ENCODE assay signal across 8 cellular contexts in the genomic region with DNA sequence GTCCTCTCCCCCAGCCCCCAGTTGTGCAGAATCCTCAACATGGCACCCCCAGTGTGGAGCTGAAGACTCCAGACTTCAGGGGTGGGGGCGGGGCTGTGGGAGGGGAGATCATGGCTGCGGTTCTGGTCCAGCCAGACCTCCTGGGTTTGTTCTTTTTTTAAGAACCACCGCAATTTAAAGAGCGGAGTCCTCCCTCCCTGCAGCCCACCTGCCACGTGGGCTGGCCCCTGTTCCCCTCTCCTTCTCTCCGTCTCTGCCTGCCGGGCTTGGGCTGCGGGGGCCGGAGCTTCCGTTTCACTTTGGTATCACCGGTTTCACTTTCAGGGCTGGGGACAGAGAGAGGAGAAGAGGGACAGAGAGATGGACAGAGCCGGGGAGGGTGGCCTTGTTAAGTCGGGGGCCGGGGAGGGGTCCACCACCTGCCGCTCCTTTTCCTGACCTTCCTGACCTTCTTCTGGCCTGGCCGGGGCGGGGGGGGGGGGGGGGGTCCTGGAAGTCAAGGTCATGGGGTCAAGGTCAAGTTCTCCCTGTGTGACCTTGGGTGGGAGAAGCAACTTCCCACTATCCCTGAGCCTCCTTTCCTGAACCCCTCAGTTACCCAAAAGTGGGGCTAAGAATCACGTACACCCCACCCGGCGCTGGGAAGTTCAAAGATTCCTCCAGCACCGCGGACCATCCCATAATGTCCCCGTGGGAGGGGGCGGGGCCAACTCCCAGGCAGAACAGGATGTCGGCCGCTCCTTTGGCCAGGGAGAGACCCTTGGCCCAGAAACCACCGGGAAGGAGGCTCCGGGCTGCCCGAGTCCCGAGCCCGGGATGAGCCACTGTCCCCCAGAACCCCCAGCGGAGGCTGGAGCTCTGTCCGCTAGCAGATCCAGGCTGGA. TPM values are rescaled to one million over a fixed set of nuclear protein-coding genes. Genes with fewer than 3 reads are reported as not detected.
DNase-seq lines count a peak whose midpoint lies in the region; ATAC-seq and TF ChIP-seq lines count a peak whose summit lies in the region.

No MANE protein-coding gene starts in this region.

- TF ChIP-seq CTCF in 22Rv1 (IDR thresholded peaks at IDR 0.05) = no peak
- no peak for TF ChIP-seq CTCF in osteocyte (IDR thresholded peaks at IDR 0.05)

- peak overlapping the region; percentile 71 for H3K4me3 Mint-ChIP-seq in osteocyte (ENCODE audit: unreplicated experiment)

- H3K27ac Mint-ChIP-seq in osteocyte (ENCODE audit: unreplicated experiment) = peak overlapping the region; percentile 65

- H3K9me3 Mint-ChIP-seq in osteocyte (ENCODE audit: unreplicated experiment) = no peaks in the 10 kb centered on the region

- H3K27me3 Mint-ChIP-seq in osteocyte (ENCODE audit: unreplicated experiment) = no peaks in the 10 kb centered on the region

- peak overlapping the region; percentile 70 for H3K27ac ChIP-seq in 22Rv1

- H3K36me3 Mint-ChIP-seq in osteocyte (ENCODE audit: unreplicated experiment) = no peaks in the 10 kb centered on the region

- peaks cover 2% of the 10 kb centered on the region for H3K4me1 Mint-ChIP-seq in osteocyte (ENCODE audit: unreplicated experiment)

- ATAC-seq in GM21825 (IDR thresholded peaks at IDR 0.05; ENCODE audit: unreplicated experiment) (peak; percentile 55), esophagus mucosa (peak; percentile 14), GM19463 (IDR thresholded peaks at IDR 0.05; ENCODE audit: unreplicated experiment) (no peak), GM18498 (IDR thresholded peaks at IDR 0.05; ENCODE audit: unreplicated experiment) (no peak)

- peak; percentile 72 for DNase-seq in activated CD4-positive, alpha-beta T cell treated with anti-CD3 and anti-CD28 coated beads for 48 hours
- DNase-seq in osteocyte (ENCODE audit: extremely low spot score, unreplicated experiment) = peak; percentile 81
- no peak for DNase-seq in NCI-H82 treated with DMSO at 0.1 percent for 48 hours (lab: John Stamatoyannopoulos, UW; ENCODE audit: unreplicated experiment)

RNA-seq across cellular contexts. Expression of a gene that starts 11.3 kb away (rescaled TPM):
- total RNA-seq in esophagus mucosa (53.7 TPM), osteocyte (29.4 and 30.0 TPM in 2 replicates)

RNA-seq across cellular contexts. Expression of a gene that starts 45.9 kb away (rescaled TPM):
- total RNA-seq in esophagus mucosa = 114 TPM
- total RNA-seq in osteocyte = 174 and 182 TPM in 2 replicates

Comparison
In these comparisons a context has a peak if more than half of its experiments do, and no peak if none do; other contexts are left out.
1. ATAC-seq: peak in GM21825 (single experiment) and esophagus mucosa (single experiment); none in GM19463 (single experiment) and GM18498 (single experiment).